ENCODE assay signal across 22 cellular contexts in genomic region chr17:67707442-67707841, GRCh38.
"Had no signal": no experiment of that assay in that cellular context is flagged by ENCODE, and none has a peak within 500 bp of the region (broad histone marks: within the 10 kb centered on the region; RNA-seq: fewer than 3 reads in every experiment).

No MANE protein-coding gene starts in this region.

- H3K9me3 ChIP-seq: left ventricle myocardium inferior, neutrophil, psoas muscle, right lobe of liver, suprapubic skin, thyroid gland, vagina had no signal

- H3K4me3 Mint-ChIP-seq: dendritic cell treated with granulocyte-macrophage colony-stimulating factor and Interleukin-4, amounts not matched to agents 40 ng/mL and 50 ng/mL, for 4 days; naive B cell; nephron progenitor cell; stimulated activated effector memory CD8-positive, alpha-beta T cell treated with anti-CD3 and anti-CD28 coated beads, Interleukin-12 subunit alpha, Interleukin-12 subunit beta, amount 100 ng/mL, for 72 hours; type B pancreatic cell had no signal

- ATAC-seq: foreskin keratinocyte; left cardiac atrium; psoas muscle; right lobe of liver; stimulated activated effector memory CD8-positive, alpha-beta T cell treated with anti-CD3 and anti-CD28 coated beads, Interleukin-12 subunit alpha, Interleukin-12 subunit beta, amount 100 ng/mL, for 72 hours; stimulated activated naive CD8-positive, alpha-beta T cell treated with anti-CD3 and anti-CD28 coated beads, Interleukin-15, Interleukin-2, amounts not matched to agents 100 U/mL and 50 U/mL, for 24 hours had no signal

- H3K27me3 ChIP-seq: foreskin keratinocyte, neutrophil, right lobe of liver, suprapubic skin, thyroid gland, vagina had no signal

- H3K9me3 Mint-ChIP-seq: stimulated activated effector memory CD8-positive, alpha-beta T cell treated with anti-CD3 and anti-CD28 coated beads, Interleukin-12 subunit alpha, Interleukin-12 subunit beta, amount 100 ng/mL, for 72 hours; type B pancreatic cell had no signal

- DNase-seq: erythroblast; foreskin keratinocyte; kidney; left cardiac atrium; left ventricle myocardium inferior; mesendoderm; naive B cell; nephron progenitor cell; psoas muscle; retina; right lobe of liver; stimulated activated CD4-positive, alpha-beta T cell treated with anti-CD3 and anti-CD28 coated beads, Interleukin-4, amount 100 ng/mL, for 1 hour; stimulated activated CD8-positive, alpha-beta memory T cell treated with anti-CD3 and anti-CD28 coated beads, Interleukin-4, amount 100 ng/mL, for 48 hours; stimulated activated naive CD8-positive, alpha-beta T cell treated with anti-CD3 and anti-CD28 coated beads, Interleukin-15, Interleukin-2, amounts not matched to agents 100 U/mL and 50 U/mL, for 24 hours; thyroid gland had no signal

- H3K4me1 ChIP-seq: foreskin keratinocyte, left ventricle myocardium inferior, psoas muscle, right lobe of liver, suprapubic skin, thyroid gland, vagina had no signal

- H3K36me3 ChIP-seq: left ventricle myocardium inferior, neutrophil, right lobe of liver, suprapubic skin, thyroid gland, vagina had no signal

- H3K4me3 ChIP-seq: left ventricle myocardium inferior, lung, psoas muscle, right lobe of liver, suprapubic skin, thyroid gland, vagina had no signal

- H3K27ac ChIP-seq: foreskin keratinocyte, left ventricle myocardium inferior, neutrophil, psoas muscle, right lobe of liver, suprapubic skin, thyroid gland, vagina had no signal

- H3K27ac Mint-ChIP-seq: dendritic cell treated with granulocyte-macrophage colony-stimulating factor and Interleukin-4, amounts not matched to agents 40 ng/mL and 50 ng/mL, for 4 days; nephron progenitor cell; stimulated activated effector memory CD8-positive, alpha-beta T cell treated with anti-CD3 and anti-CD28 coated beads, Interleukin-12 subunit alpha, Interleukin-12 subunit beta, amount 100 ng/mL, for 72 hours; type B pancreatic cell had no signal

- H3K4me1 Mint-ChIP-seq: naive B cell; nephron progenitor cell; stimulated activated effector memory CD8-positive, alpha-beta T cell treated with anti-CD3 and anti-CD28 coated beads, Interleukin-12 subunit alpha, Interleukin-12 subunit beta, amount 100 ng/mL, for 72 hours had no signal

- H3K27me3 Mint-ChIP-seq: dendritic cell treated with granulocyte-macrophage colony-stimulating factor and Interleukin-4, amounts not matched to agents 40 ng/mL and 50 ng/mL, for 4 days; type B pancreatic cell had no signal

- H3K36me3 Mint-ChIP-seq: naive B cell, type B pancreatic cell had no signal
